Comparison of ENCODE assay signal across 1 cellular context in the genomic region with DNA sequence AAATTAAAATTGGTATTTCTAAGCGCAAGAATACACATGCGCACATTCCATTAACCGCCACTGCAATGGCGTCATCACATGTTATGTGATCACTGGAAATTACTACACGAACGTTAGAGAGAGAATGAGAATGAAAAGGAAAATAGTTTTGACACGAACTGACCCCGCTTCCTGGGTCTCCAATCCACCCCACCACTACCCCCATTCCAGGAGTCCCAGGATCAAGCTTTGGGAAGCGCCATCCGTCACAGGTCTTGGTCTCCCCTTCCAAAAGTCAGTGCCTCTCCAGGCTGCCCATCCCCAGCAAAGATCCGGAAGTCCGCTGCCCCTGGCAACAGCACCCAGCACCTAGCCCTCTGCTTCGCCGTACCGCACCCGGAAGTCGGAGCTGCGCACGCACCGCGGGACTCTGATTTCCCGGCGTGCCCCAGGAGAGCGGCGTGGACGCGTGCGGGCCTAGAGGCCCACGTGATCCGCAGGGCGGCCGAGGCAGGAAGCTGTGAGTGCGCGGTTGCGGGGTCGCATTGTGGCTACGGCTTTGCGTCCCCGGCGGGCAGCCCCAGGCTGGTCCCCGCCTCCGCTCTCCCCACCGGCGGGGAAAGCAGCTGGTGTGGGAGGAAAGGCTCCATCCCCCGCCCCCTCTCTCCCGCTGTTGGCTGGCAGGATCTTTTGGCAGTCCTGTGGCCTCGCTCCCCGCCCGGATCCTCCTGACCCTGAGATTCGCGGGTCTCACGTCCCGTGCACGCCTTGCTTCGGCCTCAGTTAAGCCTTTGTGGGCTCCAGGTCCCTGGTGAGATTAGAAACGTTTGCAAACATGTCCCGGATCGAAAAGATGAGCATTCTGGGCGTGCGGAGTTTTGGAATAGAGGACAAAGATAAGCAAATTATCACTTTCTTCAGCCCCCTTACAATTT.
TF ChIP-seq lines count a peak whose summit lies in the region.

Gene RAD50 (plus strand): TSS at position 467 of the 914 bp plus-strand sequence. CDS start 348 bp downstream, at position 815.

TF ChIP-seq in K562, 482 proteins besides CTCF, POLR2A, EP300 and RAD21 (continued from another document and continues in another):
- TF ChIP-seq, protein P1, sequence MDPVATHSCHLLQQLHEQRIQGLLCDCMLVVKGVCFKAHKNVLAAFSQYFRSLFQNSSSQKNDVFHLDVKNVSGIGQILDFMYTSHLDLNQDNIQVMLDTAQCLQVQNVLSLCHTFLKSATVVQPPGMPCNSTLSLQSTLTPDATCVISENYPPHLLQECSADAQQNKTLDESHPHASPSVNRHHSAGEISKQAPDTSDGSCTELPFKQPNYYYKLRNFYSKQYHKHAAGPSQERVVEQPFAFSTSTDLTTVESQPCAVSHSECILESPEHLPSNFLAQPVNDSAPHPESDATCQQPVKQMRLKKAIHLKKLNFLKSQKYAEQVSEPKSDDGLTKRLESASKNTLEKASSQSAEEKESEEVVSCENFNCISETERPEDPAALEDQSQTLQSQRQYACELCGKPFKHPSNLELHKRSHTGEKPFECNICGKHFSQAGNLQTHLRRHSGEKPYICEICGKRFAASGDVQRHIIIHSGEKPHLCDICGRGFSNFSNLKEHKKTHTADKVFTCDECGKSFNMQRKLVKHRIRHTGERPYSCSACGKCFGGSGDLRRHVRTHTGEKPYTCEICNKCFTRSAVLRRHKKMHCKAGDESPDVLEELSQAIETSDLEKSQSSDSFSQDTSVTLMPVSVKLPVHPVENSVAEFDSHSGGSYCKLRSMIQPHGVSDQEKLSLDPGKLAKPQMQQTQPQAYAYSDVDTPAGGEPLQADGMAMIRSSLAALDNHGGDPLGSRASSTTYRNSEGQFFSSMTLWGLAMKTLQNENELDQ (CRISPR knock-in tag; IDR thresholded peaks at IDR 0.05; ENCODE audit: borderline replicate concordance) = no peak
- TF ChIP-seq ZNF232 (CRISPR knock-in tag; IDR thresholded peaks at IDR 0.05) = peak; percentile 72; the same call in 1 of the 2 replicates
- no peak for TF ChIP-seq KLF16 (IDR thresholded peaks at IDR 0.05)
- TF ChIP-seq ZNF140 (CRISPR knock-in tag; IDR thresholded peaks at IDR 0.05) = no peak
- peak; percentile 100 for TF ChIP-seq MYC (IDR thresholded peaks at IDR 0.05; ENCODE audit: low read depth, low read length)
- TF ChIP-seq MYC (CRISPR knock-in tag; IDR thresholded peaks at IDR 0.05; ENCODE audit: borderline replicate concordance, low read depth) = peak; percentile 99
- peak; percentile 43; the same call in 1 of the 2 replicates for TF ChIP-seq FOXM1 (IDR thresholded peaks at IDR 0.05; ENCODE audit: low read depth)
- peak; percentile 94 for TF ChIP-seq FOXM1 (CRISPR knock-in tag; IDR thresholded peaks at IDR 0.05; ENCODE audit: low read depth)
- TF ChIP-seq KLF13 (tag; IDR thresholded peaks at IDR 0.05; ENCODE audit: borderline replicate concordance, low read depth) = 0 out of 2 replicates have a peak, but pooled peaks have one; percentile 19
- TF ChIP-seq CHAMP1 (IDR thresholded peaks at IDR 0.05) = peak; percentile 8; the same call in 1 of the 2 replicates
- TF ChIP-seq TEAD4 (IDR thresholded peaks at IDR 0.05; ENCODE audit: low read length) = peak; percentile 2; the same call in 1 of the 2 replicates
- TF ChIP-seq TEAD4 (CRISPR knock-in tag; IDR thresholded peaks at IDR 0.05; ENCODE audit: borderline replicate concordance) = no peak
- TF ChIP-seq ZBTB8A (IDR thresholded peaks at IDR 0.05; ENCODE audit: partially characterized antibody) = no peak
- TF ChIP-seq, protein P2, sequence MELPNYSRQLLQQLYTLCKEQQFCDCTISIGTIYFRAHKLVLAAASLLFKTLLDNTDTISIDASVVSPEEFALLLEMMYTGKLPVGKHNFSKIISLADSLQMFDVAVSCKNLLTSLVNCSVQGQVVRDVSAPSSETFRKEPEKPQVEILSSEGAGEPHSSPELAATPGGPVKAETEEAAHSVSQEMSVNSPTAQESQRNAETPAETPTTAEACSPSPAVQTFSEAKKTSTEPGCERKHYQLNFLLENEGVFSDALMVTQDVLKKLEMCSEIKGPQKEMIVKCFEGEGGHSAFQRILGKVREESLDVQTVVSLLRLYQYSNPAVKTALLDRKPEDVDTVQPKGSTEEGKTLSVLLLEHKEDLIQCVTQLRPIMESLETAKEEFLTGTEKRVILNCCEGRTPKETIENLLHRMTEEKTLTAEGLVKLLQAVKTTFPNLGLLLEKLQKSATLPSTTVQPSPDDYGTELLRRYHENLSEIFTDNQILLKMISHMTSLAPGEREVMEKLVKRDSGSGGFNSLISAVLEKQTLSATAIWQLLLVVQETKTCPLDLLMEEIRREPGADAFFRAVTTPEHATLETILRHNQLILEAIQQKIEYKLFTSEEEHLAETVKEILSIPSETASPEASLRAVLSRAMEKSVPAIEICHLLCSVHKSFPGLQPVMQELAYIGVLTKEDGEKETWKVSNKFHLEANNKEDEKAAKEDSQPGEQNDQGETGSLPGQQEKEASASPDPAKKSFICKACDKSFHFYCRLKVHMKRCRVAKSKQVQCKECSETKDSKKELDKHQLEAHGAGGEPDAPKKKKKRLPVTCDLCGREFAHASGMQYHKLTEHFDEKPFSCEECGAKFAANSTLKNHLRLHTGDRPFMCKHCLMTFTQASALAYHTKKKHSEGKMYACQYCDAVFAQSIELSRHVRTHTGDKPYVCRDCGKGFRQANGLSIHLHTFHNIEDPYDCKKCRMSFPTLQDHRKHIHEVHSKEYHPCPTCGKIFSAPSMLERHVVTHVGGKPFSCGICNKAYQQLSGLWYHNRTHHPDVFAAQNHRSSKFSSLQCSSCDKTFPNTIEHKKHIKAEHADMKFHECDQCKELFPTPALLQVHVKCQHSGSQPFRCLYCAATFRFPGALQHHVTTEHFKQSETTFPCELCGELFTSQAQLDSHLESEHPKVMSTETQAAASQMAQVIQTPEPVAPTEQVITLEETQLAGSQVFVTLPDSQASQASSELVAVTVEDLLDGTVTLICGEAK (IDR thresholded peaks at IDR 0.05) = peak; percentile 77
- TF ChIP-seq, protein P2 (CRISPR knock-in tag; IDR thresholded peaks at IDR 0.05) = no peak
- TF ChIP-seq, protein P3, sequence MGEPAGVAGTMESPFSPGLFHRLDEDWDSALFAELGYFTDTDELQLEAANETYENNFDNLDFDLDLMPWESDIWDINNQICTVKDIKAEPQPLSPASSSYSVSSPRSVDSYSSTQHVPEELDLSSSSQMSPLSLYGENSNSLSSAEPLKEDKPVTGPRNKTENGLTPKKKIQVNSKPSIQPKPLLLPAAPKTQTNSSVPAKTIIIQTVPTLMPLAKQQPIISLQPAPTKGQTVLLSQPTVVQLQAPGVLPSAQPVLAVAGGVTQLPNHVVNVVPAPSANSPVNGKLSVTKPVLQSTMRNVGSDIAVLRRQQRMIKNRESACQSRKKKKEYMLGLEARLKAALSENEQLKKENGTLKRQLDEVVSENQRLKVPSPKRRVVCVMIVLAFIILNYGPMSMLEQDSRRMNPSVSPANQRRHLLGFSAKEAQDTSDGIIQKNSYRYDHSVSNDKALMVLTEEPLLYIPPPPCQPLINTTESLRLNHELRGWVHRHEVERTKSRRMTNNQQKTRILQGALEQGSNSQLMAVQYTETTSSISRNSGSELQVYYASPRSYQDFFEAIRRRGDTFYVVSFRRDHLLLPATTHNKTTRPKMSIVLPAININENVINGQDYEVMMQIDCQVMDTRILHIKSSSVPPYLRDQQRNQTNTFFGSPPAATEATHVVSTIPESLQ (CRISPR knock-in tag; IDR thresholded peaks at IDR 0.05) = peak; percentile 93
- TF ChIP-seq MCM7 (IDR thresholded peaks at IDR 0.05) = no peak
- TF ChIP-seq, protein P4, sequence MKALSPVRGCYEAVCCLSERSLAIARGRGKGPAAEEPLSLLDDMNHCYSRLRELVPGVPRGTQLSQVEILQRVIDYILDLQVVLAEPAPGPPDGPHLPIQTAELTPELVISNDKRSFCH (CRISPR knock-in tag; IDR thresholded peaks at IDR 0.05) = no peak
- TF ChIP-seq, protein P4 (tag; IDR thresholded peaks at IDR 0.05) = peak; percentile 87; the same call in 1 of the 2 replicates
- TF ChIP-seq ZNF143 (CRISPR knock-in tag; IDR thresholded peaks at IDR 0.05) = peak; percentile 87
- TF ChIP-seq KLF10 (CRISPR knock-in tag; IDR thresholded peaks at IDR 0.05) = no peak
- peak; percentile 87 for TF ChIP-seq ZBTB9 (CRISPR knock-in tag; IDR thresholded peaks at IDR 0.05)
- peak; percentile 82 to 84 for TF ChIP-seq FOXK2 (conservative IDR thresholded peaks at IDR 0.05 in 1 of 2, IDR thresholded peaks at IDR 0.05 in 1 of 2; ENCODE audit: low read depth in 2 of 2)
- TF ChIP-seq CBX8 (IDR thresholded peaks at IDR 0.05; ENCODE audit: borderline replicate concordance, extremely low read depth, low read depth, low read length, poor library complexity, severe bottlenecking) = no peak
- no peak for TF ChIP-seq ZNF41 (CRISPR knock-in tag; conservative IDR thresholded peaks at IDR 0.05)
- no peak for TF ChIP-seq NCOA4 (IDR thresholded peaks at IDR 0.05; ENCODE audit: partially characterized antibody)
- peak; percentile 86 for TF ChIP-seq CREB3L1 (IDR thresholded peaks at IDR 0.05; ENCODE audit: borderline replicate concordance, low read depth)
- no peak for TF ChIP-seq PPARD (CRISPR knock-in tag; IDR thresholded peaks at IDR 0.05)
- TF ChIP-seq, protein P5, sequence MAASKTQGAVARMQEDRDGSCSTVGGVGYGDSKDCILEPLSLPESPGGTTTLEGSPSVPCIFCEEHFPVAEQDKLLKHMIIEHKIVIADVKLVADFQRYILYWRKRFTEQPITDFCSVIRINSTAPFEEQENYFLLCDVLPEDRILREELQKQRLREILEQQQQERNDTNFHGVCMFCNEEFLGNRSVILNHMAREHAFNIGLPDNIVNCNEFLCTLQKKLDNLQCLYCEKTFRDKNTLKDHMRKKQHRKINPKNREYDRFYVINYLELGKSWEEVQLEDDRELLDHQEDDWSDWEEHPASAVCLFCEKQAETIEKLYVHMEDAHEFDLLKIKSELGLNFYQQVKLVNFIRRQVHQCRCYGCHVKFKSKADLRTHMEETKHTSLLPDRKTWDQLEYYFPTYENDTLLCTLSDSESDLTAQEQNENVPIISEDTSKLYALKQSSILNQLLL (CRISPR knock-in tag; IDR thresholded peaks at IDR 0.05; ENCODE audit: borderline replicate concordance) = no peak
- TF ChIP-seq CEBPB (tag; IDR thresholded peaks at IDR 0.05) = peak; percentile 48; the same call in 1 of the 2 replicates
